ENCODE assay signal across 9 cellular contexts in genomic region chr5:66742083-66742895, GRCh38.
DNase-seq lines count a peak whose midpoint lies in the region; ATAC-seq and TF ChIP-seq lines count a peak whose summit lies in the region.
"Had no signal": no experiment of that assay in that cellular context is flagged by ENCODE, and none has a peak within 500 bp of the region (broad histone marks: within the 10 kb centered on the region; RNA-seq: fewer than 3 reads in every experiment).

No MANE protein-coding gene starts in this region.

- peaks cover 6% of the 10 kb centered on the region; the same call in 1 of the 2 replicates for H3K9me2 ChIP-seq in GM23338 (ENCODE audit: insufficient read depth)

- no peak overlapping the region for H2AFZ ChIP-seq in GM23338

- H3K27ac Mint-ChIP-seq in GM23338 = no peak overlapping the region
- no peak overlapping the region for H3K27ac Mint-ChIP-seq in activated naive CD8-positive, alpha-beta T cell treated with anti-CD3 and anti-CD28 coated beads, Interleukin-2, amount 50 U/mL, for 24 hours

- no peak overlapping the region for H3K4me3 Mint-ChIP-seq in GM23338
- no peak overlapping the region for H3K4me3 Mint-ChIP-seq in activated naive CD8-positive, alpha-beta T cell treated with anti-CD3 and anti-CD28 coated beads, Interleukin-2, amount 50 U/mL, for 24 hours

- CTCF ChIA-PET in AG04449 (lab: Yijun Ruan, JAX) = no interaction called here

- H3K79me2 ChIP-seq in GM23338 (replicated peaks; ENCODE audit: insufficient read depth) = no peaks in the 10 kb centered on the region

- no peaks in the 10 kb centered on the region; the same call in 2 of the 3 replicates for H3K36me3 Mint-ChIP-seq in GM23338 (ENCODE audit: low read depth)
- no peaks in the 10 kb centered on the region for H3K36me3 Mint-ChIP-seq in activated naive CD8-positive, alpha-beta T cell treated with anti-CD3 and anti-CD28 coated beads, Interleukin-2, amount 50 U/mL, for 24 hours (ENCODE audit: low read depth)

- H3K27me3 ChIP-seq in GM23338 (ENCODE audit: insufficient read depth) = no peaks in the 10 kb centered on the region

- no peaks in the 10 kb centered on the region for H3K9me3 Mint-ChIP-seq in GM23338
- H3K9me3 Mint-ChIP-seq in activated naive CD8-positive, alpha-beta T cell treated with anti-CD3 and anti-CD28 coated beads, Interleukin-2, amount 50 U/mL, for 24 hours = no peaks in the 10 kb centered on the region

- H3K4me2 ChIP-seq in GM23338 = no peak overlapping the region

- POLR2A ChIA-PET in AG04449 (lab: Yijun Ruan, JAX) = no interaction called here

- H3K4me3 ChIP-seq in AG04449 (ENCODE audit: low read depth, low read length) (no peak overlapping the region), GM23338 (no peak overlapping the region), astrocyte of the spinal cord (ENCODE audit: low read depth, low read length) (no peak overlapping the region), coronary artery (no peak overlapping the region)

- DNase-seq in AG04449 (ENCODE audit: low read depth, low spot score) (no peak), GM23338 (ENCODE audit: low spot score) (peak; percentile 49), astrocyte of the spinal cord (ENCODE audit: low read depth, low spot score) (no peak), kidney tubule cell (ENCODE audit: low spot score) (peak; percentile 60), NCI-H446 (lab: John Stamatoyannopoulos, UW) (no peak), coronary artery (ENCODE audit: low spot score) (no peak)
- no peak for DNase-seq in activated naive CD8-positive, alpha-beta T cell treated with anti-CD3 and anti-CD28 coated beads, Interleukin-2, amount 50 U/mL, for 24 hours
- no peak for DNase-seq in stimulated activated CD4-positive, alpha-beta T cell treated with anti-CD3 and anti-CD28 coated beads, Interleukin-4, amount 100 ng/mL, for 24 hours
- DNase-seq: stimulated activated CD8-positive, alpha-beta memory T cell treated with anti-CD3 and anti-CD28 coated beads, Interleukin-4, amount 100 ng/mL, for 48 hours had no signal

- no peaks in the 10 kb centered on the region for H4K20me1 ChIP-seq in GM23338 (replicated peaks; ENCODE audit: insufficient read depth)

- TF ChIP-seq CTCF in AG04449 (IDR thresholded peaks at IDR 0.05; ENCODE audit: insufficient read depth, low read length, missing control alignments) = peak; percentile 18
- peak; percentile 41 to 55 for TF ChIP-seq CTCF in GM23338 (conservative IDR thresholded peaks at IDR 0.05; ENCODE audit: low read depth in 2 of 2)
- TF ChIP-seq CTCF in astrocyte of the spinal cord (IDR thresholded peaks at IDR 0.05; ENCODE audit: low read depth, low read length) = peak; percentile 31
- no peak for TF ChIP-seq CTCF in coronary artery (IDR thresholded peaks at IDR 0.05)

- peak; percentile 79 for ATAC-seq in GM23338
- no peak for ATAC-seq in activated naive CD8-positive, alpha-beta T cell treated with anti-CD3 and anti-CD28 coated beads, Interleukin-2, amount 50 U/mL, for 24 hours

- H3K4me1 ChIP-seq in GM23338 (ENCODE audit: insufficient read depth) = no peaks in the 10 kb centered on the region

- H3K27ac ChIP-seq in GM23338 (ENCODE audit: low read depth) (no peak overlapping the region), coronary artery (no peak overlapping the region)

- no peaks in the 10 kb centered on the region for H3F3A ChIP-seq in GM23338 (replicated peaks; ENCODE audit: low read depth)

- no peaks in the 10 kb centered on the region for H3K4me1 Mint-ChIP-seq in GM23338
- peaks cover 5% of the 10 kb centered on the region for H3K4me1 Mint-ChIP-seq in activated naive CD8-positive, alpha-beta T cell treated with anti-CD3 and anti-CD28 coated beads, Interleukin-2, amount 50 U/mL, for 24 hours

- in situ Hi-C loops in astrocyte of the spinal cord (cut with HindIII; ENCODE audit: low sequenced_read_pairs) = no loop called here

- no peaks in the 10 kb centered on the region for H3K36me3 ChIP-seq in GM23338 (ENCODE audit: insufficient read depth)

- H3K27me3 Mint-ChIP-seq in GM23338 (ENCODE audit: insufficient read depth, low read depth, poor library complexity) = no peaks in the 10 kb centered on the region
- peaks cover 2% of the 10 kb centered on the region for H3K27me3 Mint-ChIP-seq in activated naive CD8-positive, alpha-beta T cell treated with anti-CD3 and anti-CD28 coated beads, Interleukin-2, amount 50 U/mL, for 24 hours

TF ChIP-seq in GM23338, 12 proteins besides CTCF, POLR2A, EP300 and RAD21:
- TF ChIP-seq CREB1 (CRISPR knock-in tag; IDR thresholded peaks at IDR 0.05; ENCODE audit: low read depth) = no peak
- no peak for TF ChIP-seq JUNB (IDR thresholded peaks at IDR 0.05; ENCODE audit: unreplicated experiment)
- TF ChIP-seq, protein P1, sequence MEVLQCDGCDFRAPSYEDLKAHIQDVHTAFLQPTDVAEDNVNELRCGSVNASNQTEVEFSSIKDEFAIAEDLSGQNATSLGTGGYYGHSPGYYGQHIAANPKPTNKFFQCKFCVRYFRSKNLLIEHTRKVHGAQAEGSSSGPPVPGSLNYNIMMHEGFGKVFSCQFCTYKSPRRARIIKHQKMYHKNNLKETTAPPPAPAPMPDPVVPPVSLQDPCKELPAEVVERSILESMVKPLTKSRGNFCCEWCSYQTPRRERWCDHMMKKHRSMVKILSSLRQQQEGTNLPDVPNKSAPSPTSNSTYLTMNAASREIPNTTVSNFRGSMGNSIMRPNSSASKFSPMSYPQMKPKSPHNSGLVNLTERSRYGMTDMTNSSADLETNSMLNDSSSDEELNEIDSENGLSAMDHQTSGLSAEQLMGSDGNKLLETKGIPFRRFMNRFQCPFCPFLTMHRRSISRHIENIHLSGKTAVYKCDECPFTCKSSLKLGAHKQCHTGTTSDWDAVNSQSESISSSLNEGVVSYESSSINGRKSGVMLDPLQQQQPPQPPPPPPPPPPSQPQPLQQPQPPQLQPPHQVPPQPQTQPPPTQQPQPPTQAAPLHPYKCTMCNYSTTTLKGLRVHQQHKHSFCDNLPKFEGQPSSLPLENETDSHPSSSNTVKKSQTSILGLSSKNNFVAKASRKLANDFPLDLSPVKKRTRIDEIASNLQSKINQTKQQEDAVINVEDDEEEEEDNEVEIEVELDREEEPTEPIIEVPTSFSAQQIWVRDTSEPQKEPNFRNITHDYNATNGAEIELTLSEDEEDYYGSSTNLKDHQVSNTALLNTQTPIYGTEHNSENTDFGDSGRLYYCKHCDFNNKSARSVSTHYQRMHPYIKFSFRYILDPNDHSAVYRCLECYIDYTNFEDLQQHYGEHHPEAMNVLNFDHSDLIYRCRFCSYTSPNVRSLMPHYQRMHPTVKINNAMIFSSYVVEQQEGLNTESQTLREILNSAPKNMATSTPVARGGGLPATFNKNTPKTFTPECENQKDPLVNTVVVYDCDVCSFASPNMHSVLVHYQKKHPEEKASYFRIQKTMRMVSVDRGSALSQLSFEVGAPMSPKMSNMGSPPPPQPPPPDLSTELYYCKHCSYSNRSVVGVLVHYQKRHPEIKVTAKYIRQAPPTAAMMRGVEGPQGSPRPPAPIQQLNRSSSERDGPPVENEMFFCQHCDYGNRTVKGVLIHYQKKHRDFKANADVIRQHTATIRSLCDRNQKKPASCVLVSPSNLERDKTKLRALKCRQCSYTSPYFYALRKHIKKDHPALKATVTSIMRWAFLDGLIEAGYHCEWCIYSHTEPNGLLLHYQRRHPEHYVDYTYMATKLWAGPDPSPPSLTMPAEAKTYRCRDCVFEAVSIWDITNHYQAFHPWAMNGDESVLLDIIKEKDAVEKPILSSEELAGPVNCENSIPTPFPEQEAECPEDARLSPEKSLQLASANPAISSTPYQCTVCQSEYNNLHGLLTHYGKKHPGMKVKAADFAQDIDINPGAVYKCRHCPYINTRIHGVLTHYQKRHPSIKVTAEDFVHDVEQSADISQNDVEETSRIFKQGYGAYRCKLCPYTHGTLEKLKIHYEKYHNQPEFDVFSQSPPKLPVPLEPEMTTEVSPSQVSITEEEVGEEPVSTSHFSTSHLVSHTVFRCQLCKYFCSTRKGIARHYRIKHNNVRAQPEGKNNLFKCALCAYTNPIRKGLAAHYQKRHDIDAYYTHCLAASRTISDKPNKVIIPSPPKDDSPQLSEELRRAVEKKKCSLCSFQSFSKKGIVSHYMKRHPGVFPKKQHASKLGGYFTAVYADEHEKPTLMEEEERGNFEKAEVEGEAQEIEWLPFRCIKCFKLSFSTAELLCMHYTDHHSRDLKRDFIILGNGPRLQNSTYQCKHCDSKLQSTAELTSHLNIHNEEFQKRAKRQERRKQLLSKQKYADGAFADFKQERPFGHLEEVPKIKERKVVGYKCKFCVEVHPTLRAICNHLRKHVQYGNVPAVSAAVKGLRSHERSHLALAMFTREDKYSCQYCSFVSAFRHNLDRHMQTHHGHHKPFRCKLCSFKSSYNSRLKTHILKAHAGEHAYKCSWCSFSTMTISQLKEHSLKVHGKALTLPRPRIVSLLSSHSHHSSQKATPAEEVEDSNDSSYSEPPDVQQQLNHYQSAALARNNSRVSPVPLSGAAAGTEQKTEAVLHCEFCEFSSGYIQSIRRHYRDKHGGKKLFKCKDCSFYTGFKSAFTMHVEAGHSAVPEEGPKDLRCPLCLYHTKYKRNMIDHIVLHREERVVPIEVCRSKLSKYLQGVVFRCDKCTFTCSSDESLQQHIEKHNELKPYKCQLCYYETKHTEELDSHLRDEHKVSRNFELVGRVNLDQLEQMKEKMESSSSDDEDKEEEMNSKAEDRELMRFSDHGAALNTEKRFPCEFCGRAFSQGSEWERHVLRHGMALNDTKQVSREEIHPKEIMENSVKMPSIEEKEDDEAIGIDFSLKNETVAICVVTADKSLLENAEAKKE (CRISPR knock-in tag; IDR thresholded peaks at IDR 0.05) = no peak
- no peak for TF ChIP-seq STAT1 (IDR thresholded peaks at IDR 0.05; ENCODE audit: unreplicated experiment)
- no peak for TF ChIP-seq NANOG (IDR thresholded peaks at IDR 0.05; ENCODE audit: borderline replicate concordance)
- TF ChIP-seq EZH2phosphoT487 (IDR thresholded peaks at IDR 0.05; ENCODE audit: unreplicated experiment) = no peak
- TF ChIP-seq ETS1 (IDR thresholded peaks at IDR 0.05) = no peak

Comparison
In these comparisons a context has a peak if more than half of its experiments do, and no peak if none do; other contexts are left out.
1. DNase-seq: peak in GM23338 (single experiment) and kidney tubule cell (single experiment); none in AG04449 (single experiment), astrocyte of the spinal cord (single experiment), NCI-H446 (0 of 2), activated naive CD8-positive, alpha-beta T cell treated with anti-CD3 and anti-CD28 coated beads, Interleukin-2, amount 50 U/mL, for 24 hours (single experiment), stimulated activated CD4-positive, alpha-beta T cell treated with anti-CD3 and anti-CD28 coated beads, Interleukin-4, amount 100 ng/mL, for 24 hours (single experiment) and coronary artery (single experiment).